In the genomic region with DNA sequence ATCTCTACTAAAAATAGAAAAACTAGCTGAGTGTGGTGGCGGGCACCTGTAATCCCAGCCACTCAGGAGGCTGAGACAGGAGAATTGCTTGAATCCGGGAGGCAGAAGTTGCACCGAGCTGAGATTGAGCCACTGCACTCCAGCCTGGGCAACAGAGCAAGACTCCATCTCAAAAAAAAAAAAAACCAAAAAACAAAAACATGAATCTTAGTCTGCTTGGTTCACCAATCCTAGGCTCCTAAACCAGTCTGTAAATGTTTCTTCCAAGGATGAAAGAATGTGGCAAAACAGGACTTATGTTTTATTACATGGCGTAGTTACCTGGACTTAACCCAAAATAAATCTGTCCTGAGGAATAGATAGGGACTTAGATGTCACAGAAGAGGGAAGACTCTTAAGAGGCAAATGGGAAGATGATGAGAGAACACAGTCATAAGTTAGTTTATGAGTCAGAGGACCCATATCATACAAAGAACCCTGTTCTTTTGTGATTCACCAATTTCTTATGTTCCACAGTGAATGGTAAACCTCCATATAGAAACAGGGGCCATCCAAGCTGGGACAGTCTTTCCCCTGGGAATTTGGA, we compare ENCODE assay signal across 2 cellular contexts.
TF ChIP-seq lines count a peak whose summit lies in the region.

No MANE protein-coding gene starts in this region.

TF ChIP-seq in SK-N-SH, 30 proteins besides CTCF, POLR2A, EP300 and RAD21:
- TF ChIP-seq TEAD4 (IDR thresholded peaks at IDR 0.05; ENCODE audit: borderline replicate concordance, insufficient read depth) (no peak), EZH2phosphoT487 (IDR thresholded peaks at IDR 0.05; ENCODE audit: borderline replicate concordance, low read depth) (no peak), FOXM1 (IDR thresholded peaks at IDR 0.05; ENCODE audit: low read depth) (no peak), MEF2A (IDR thresholded peaks at IDR 0.05; ENCODE audit: borderline replicate concordance, low read depth) (no peak), FOXJ3 (CRISPR knock-in tag; IDR thresholded peaks at IDR 0.05) (no peak), FOSL2 (IDR thresholded peaks at IDR 0.05; ENCODE audit: borderline replicate concordance, low read depth) (peak; percentile 8; the same call in 1 of the 2 replicates)
TF ChIP-seq in SK-N-SH: peak in this region for 1.

TF ChIP-seq in SK-N-SH treated with all-trans-retinoic acid at 6 μM for 48 hours, 23 proteins besides CTCF, POLR2A, EP300 and RAD21:
- TF ChIP-seq TCF4 (CRISPR knock-in tag; IDR thresholded peaks at IDR 0.05; ENCODE audit: borderline replicate concordance), result no peak
- TF ChIP-seq ZFP30 (CRISPR knock-in tag; IDR thresholded peaks at IDR 0.05), result no peak
- TF ChIP-seq, protein P1, sequence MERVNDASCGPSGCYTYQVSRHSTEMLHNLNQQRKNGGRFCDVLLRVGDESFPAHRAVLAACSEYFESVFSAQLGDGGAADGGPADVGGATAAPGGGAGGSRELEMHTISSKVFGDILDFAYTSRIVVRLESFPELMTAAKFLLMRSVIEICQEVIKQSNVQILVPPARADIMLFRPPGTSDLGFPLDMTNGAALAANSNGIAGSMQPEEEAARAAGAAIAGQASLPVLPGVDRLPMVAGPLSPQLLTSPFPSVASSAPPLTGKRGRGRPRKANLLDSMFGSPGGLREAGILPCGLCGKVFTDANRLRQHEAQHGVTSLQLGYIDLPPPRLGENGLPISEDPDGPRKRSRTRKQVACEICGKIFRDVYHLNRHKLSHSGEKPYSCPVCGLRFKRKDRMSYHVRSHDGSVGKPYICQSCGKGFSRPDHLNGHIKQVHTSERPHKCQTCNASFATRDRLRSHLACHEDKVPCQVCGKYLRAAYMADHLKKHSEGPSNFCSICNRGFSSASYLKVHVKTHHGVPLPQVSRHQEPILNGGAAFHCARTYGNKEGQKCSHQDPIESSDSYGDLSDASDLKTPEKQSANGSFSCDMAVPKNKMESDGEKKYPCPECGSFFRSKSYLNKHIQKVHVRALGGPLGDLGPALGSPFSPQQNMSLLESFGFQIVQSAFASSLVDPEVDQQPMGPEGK (CRISPR knock-in tag; IDR thresholded peaks at IDR 0.05; ENCODE audit: borderline replicate concordance), result no peak
- TF ChIP-seq ZNF70 (CRISPR knock-in tag; IDR thresholded peaks at IDR 0.05), result no peak
- TF ChIP-seq, protein P2, sequence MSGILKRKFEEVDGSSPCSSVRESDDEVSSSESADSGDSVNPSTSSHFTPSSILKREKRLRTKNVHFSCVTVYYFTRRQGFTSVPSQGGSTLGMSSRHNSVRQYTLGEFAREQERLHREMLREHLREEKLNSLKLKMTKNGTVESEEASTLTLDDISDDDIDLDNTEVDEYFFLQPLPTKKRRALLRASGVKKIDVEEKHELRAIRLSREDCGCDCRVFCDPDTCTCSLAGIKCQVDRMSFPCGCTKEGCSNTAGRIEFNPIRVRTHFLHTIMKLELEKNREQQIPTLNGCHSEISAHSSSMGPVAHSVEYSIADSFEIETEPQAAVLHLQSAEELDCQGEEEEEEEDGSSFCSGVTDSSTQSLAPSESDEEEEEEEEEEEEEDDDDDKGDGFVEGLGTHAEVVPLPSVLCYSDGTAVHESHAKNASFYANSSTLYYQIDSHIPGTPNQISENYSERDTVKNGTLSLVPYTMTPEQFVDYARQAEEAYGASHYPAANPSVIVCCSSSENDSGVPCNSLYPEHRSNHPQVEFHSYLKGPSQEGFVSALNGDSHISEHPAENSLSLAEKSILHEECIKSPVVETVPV (CRISPR knock-in tag; IDR thresholded peaks at IDR 0.05), result no peak
- no peak for TF ChIP-seq BACH2 (CRISPR knock-in tag; IDR thresholded peaks at IDR 0.05; ENCODE audit: borderline replicate concordance)
- no peak for TF ChIP-seq ISL1 (CRISPR knock-in tag; IDR thresholded peaks at IDR 0.05)
- no peak for TF ChIP-seq CSDC2 (CRISPR knock-in tag; IDR thresholded peaks at IDR 0.05)
- no peak for TF ChIP-seq ARNTL (CRISPR knock-in tag; IDR thresholded peaks at IDR 0.05; ENCODE audit: borderline replicate concordance, low read depth)
- TF ChIP-seq PPARA (CRISPR knock-in tag; IDR thresholded peaks at IDR 0.05; ENCODE audit: borderline replicate concordance), result no peak
- TF ChIP-seq RARB (CRISPR knock-in tag; IDR thresholded peaks at IDR 0.05), result no peak
- TF ChIP-seq ZFP3 (CRISPR knock-in tag; IDR thresholded peaks at IDR 0.05), result no peak
- no peak for TF ChIP-seq GLIS3 (CRISPR knock-in tag; IDR thresholded peaks at IDR 0.05)
- TF ChIP-seq, protein P3, sequence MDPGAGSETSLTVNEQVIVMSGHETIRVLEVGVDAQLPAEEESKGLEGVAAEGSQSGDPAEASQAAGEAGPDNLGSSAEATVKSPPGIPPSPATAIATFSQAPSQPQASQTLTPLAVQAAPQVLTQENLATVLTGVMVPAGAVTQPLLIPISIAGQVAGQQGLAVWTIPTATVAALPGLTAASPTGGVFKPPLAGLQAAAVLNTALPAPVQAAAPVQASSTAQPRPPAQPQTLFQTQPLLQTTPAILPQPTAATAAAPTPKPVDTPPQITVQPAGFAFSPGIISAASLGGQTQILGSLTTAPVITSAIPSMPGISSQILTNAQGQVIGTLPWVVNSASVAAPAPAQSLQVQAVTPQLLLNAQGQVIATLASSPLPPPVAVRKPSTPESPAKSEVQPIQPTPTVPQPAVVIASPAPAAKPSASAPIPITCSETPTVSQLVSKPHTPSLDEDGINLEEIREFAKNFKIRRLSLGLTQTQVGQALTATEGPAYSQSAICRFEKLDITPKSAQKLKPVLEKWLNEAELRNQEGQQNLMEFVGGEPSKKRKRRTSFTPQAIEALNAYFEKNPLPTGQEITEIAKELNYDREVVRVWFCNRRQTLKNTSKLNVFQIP (CRISPR knock-in tag; IDR thresholded peaks at IDR 0.05; ENCODE audit: borderline replicate concordance, low read depth), result no peak
- TF ChIP-seq, protein P4, sequence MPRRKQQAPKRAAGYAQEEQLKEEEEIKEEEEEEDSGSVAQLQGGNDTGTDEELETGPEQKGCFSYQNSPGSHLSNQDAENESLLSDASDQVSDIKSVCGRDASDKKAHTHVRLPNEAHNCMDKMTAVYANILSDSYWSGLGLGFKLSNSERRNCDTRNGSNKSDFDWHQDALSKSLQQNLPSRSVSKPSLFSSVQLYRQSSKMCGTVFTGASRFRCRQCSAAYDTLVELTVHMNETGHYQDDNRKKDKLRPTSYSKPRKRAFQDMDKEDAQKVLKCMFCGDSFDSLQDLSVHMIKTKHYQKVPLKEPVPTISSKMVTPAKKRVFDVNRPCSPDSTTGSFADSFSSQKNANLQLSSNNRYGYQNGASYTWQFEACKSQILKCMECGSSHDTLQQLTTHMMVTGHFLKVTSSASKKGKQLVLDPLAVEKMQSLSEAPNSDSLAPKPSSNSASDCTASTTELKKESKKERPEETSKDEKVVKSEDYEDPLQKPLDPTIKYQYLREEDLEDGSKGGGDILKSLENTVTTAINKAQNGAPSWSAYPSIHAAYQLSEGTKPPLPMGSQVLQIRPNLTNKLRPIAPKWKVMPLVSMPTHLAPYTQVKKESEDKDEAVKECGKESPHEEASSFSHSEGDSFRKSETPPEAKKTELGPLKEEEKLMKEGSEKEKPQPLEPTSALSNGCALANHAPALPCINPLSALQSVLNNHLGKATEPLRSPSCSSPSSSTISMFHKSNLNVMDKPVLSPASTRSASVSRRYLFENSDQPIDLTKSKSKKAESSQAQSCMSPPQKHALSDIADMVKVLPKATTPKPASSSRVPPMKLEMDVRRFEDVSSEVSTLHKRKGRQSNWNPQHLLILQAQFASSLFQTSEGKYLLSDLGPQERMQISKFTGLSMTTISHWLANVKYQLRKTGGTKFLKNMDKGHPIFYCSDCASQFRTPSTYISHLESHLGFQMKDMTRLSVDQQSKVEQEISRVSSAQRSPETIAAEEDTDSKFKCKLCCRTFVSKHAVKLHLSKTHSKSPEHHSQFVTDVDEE (CRISPR knock-in tag; IDR thresholded peaks at IDR 0.05), result no peak
- TF ChIP-seq, protein P5, sequence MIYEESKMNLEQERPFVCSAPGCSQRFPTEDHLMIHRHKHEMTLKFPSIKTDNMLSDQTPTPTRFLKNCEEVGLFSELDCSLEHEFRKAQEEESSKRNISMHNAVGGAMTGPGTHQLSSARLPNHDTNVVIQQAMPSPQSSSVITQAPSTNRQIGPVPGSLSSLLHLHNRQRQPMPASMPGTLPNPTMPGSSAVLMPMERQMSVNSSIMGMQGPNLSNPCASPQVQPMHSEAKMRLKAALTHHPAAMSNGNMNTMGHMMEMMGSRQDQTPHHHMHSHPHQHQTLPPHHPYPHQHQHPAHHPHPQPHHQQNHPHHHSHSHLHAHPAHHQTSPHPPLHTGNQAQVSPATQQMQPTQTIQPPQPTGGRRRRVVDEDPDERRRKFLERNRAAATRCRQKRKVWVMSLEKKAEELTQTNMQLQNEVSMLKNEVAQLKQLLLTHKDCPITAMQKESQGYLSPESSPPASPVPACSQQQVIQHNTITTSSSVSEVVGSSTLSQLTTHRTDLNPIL (CRISPR knock-in tag; IDR thresholded peaks at IDR 0.05; ENCODE audit: low read depth), result no peak
- TF ChIP-seq ESRRG (CRISPR knock-in tag; IDR thresholded peaks at IDR 0.05), result no peak
- TF ChIP-seq TOX (CRISPR knock-in tag; IDR thresholded peaks at IDR 0.05; ENCODE audit: borderline replicate concordance), result no peak
- no peak for TF ChIP-seq ZC3H10 (CRISPR knock-in tag; IDR thresholded peaks at IDR 0.05)
- TF ChIP-seq OSR1 (CRISPR knock-in tag; IDR thresholded peaks at IDR 0.05), result no peak
